ENCODE assay signal across 8 cellular contexts in the genomic region with DNA sequence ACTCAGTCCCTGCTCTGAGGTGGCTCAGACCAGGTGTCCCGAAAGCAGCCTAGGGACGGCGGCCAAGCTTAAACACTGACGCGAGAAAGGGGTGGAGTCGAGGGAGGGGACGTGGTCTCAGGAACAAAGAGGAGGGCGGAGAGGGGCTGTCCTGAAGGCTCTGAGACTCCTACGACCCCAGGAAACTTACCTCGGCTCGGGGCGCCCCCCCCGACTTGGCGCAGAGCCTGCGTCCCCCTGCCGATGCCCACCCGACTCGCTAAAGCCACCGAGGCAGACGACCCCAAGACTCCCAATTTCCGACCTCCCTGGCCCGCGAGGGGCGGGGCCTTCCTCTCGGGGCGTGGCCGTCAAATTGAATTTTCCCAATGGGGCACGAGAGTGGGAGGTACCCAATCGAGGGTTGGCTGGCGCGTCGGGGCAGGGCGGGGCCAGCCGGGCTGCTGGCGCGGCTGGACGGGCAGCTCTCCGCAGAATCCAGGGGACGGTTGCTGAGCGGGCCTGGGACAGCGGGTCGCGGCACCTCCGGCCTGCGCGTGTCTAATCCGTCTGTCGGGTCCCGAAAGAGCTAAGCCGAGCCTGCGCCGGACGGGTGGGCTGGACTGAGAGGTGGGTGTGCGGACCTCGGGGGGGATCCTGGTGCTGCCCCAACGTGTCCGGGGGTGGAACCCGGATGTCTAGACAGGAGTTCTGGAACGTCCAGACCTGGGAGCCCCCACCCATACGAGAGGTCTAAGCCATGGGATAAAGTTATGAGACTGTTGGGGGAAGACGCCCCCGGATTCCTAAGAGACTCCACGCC. TPM values are rescaled to one million over a fixed set of nuclear protein-coding genes. Genes with fewer than 3 reads are reported as not detected.
A peak's percentile ranks its signal among the peaks of the same experiment; 100 is the strongest.
DNase-seq lines count a peak whose midpoint lies in the region; ATAC-seq and TF ChIP-seq lines count a peak whose summit lies in the region.

TSS of gene SMTN (plus strand) at position 471 of the 802 bp plus-strand sequence. CDS start 1,941 bp downstream, outside the sequence.

- no peaks in the 10 kb centered on the region for H3K36me3 ChIP-seq in adipocyte (ENCODE audit: control insufficient read depth, insufficient read depth, low read length, severe bottlenecking)
- no peaks in the 10 kb centered on the region for H3K36me3 ChIP-seq in cardiac muscle cell

- H3K9me3 Mint-ChIP-seq in type B pancreatic cell: no peaks in the 10 kb centered on the region

- H3K4me3 Mint-ChIP-seq in type B pancreatic cell: peak within 1 kb of the TSS; percentile 96

- H3K27ac Mint-ChIP-seq in type B pancreatic cell: peak within 1 kb of the TSS; percentile 98

- no peaks in the 10 kb centered on the region for H3K9me3 ChIP-seq in adipocyte (ENCODE audit: control insufficient read depth, low read length)
- no peaks in the 10 kb centered on the region for H3K9me3 ChIP-seq in cardiac muscle cell (ENCODE audit: low read depth)

- H3K36me3 Mint-ChIP-seq in type B pancreatic cell: no peaks in the 10 kb centered on the region

- no peaks in the 10 kb centered on the region for H3K27me3 Mint-ChIP-seq in type B pancreatic cell

- peak within 1 kb of the TSS; percentile 97 for H3K27ac ChIP-seq in cardiac muscle cell

- H3K4me3 ChIP-seq in adipocyte (ENCODE audit: low read length): peak within 1 kb of the TSS; percentile 91
- H3K4me3 ChIP-seq in cardiac muscle cell: peak within 1 kb of the TSS; percentile 96

- peaks cover 36% of the 10 kb centered on the region for H3K4me1 ChIP-seq in adipocyte (ENCODE audit: control insufficient read depth, insufficient read depth, low read length)
- no peaks in the 10 kb centered on the region for H3K4me1 ChIP-seq in cardiac muscle cell (ENCODE audit: low read depth)

- H3K4me1 Mint-ChIP-seq in type B pancreatic cell (ENCODE audit: unreplicated experiment): peaks cover 30% of the 10 kb centered on the region

- peak within 1 kb of the TSS; percentile 93 for H3K9ac ChIP-seq in adipocyte (ENCODE audit: low read length)

- H3K27me3 ChIP-seq in adipocyte (replicated peaks; ENCODE audit: control insufficient read depth, insufficient read depth, low read length) (no peaks in the 10 kb centered on the region), cardiac muscle cell (no peaks in the 10 kb centered on the region)

- CTCF ChIA-PET in GM10248 (lab: Yijun Ruan, JAX): interaction anchor here (0.6 to 1.4 kb wide), 8 partner anchors 20 to 317 kb away, joined by 3 to 4 read pairs (median 3); no protein-coding TSS in a partner anchor

- POLR2A ChIA-PET in GM10248 (lab: Yijun Ruan, JAX): interaction anchor here (0.5 to 1.9 kb wide), 6 partner anchors 26 to 724 kb away, joined by 3 to 8 read pairs (median 3); partner anchors contain the start of genes CCDC157, MORC2, SELENOM and SF3A1

- peak; percentile 48 for ATAC-seq in HG02571 (IDR thresholded peaks at IDR 0.05; ENCODE audit: unreplicated experiment)

- TF ChIP-seq CTCF in GM10248 (IDR thresholded peaks at IDR 0.05; ENCODE audit: control extremely low read depth, extremely low read depth, low read depth, missing control alignments) (no peak), cardiac muscle cell (IDR thresholded peaks at IDR 0.05; ENCODE audit: low read depth, low read length) (peak; percentile 5), type B pancreatic cell (conservative IDR thresholded peaks at IDR 0.05) (no peak)

- DNase-seq in GM10248 (ENCODE audit: extremely low spot score): peak; percentile 94
- peak; percentile 88 for DNase-seq in NCI-H1092 (lab: John Stamatoyannopoulos, UW)
- DNase-seq in T follicular helper cell (ENCODE audit: low read depth): peak; percentile 82
- DNase-seq in adipocyte (ENCODE audit: low read depth): peak; percentile 98
- DNase-seq in cardiac muscle cell (ENCODE audit: low read depth in 1 of 2, low spot score in 1 of 2): peak; percentile 92 to 97
- peak; percentile 67 for DNase-seq in pons (ENCODE audit: low spot score)
- DNase-seq in type B pancreatic cell (ENCODE audit: extremely low spot score, unreplicated experiment): peak; percentile 95

RNA-seq across cellular contexts. Expression of gene SMTN, which starts in this region (rescaled TPM):
- total RNA-seq in cardiac muscle cell (29.0 and 72.0 TPM in 2 replicates), type B pancreatic cell (ENCODE audit: low replicate concordance) (27.1 and 54.0 TPM in 2 replicates)
- polyA plus RNA-seq in cardiac muscle cell: 33.9 and 54.0 TPM in 2 replicates

Comparison
In these comparisons a context has a peak if more than half of its experiments do, and no peak if none do; other contexts are left out.
1. Peak in every context shown above with its lines: DNase-seq, ATAC-seq, H3K4me3 ChIP-seq and H3K27ac ChIP-seq.